ENCODE assay signal across 18 cellular contexts in the genomic region with DNA sequence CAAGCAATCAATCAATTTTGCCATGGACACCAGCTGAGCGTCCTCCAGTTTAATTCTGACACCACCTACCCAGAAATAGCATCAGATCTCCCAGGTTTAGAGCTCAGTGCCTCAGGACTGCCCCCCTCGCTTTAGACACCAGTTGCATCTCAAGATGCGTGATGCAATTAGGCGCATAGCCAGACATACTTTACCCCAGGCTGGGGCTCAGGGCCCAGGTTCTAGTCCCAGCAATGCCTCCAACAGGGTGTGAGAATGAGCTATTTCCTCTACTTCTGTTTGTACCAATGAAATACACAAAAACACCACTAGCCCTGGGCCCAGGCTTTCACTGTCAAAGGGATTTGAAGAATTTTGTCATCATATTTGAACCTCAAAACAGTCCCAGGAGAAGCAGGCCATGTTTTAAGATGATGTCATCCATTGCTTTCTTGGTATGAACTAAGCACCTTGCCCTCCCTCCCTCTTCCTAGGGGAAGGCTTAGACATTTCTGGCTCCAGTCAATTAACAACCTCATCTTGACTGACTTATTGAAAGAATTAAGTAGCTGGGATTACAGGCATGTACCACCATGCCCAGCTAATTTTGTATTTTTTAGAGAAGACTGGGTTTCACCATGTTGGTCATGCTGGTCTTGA.
DNase-seq lines count a peak whose midpoint lies in the region; ATAC-seq and TF ChIP-seq lines count a peak whose summit lies in the region.
"Had no signal": no experiment of that assay in that cellular context is flagged by ENCODE, and none has a peak within 500 bp of the region (broad histone marks: within the 10 kb centered on the region; RNA-seq: fewer than 3 reads in every experiment).

No MANE protein-coding gene starts in this region.

- ATAC-seq in left ventricle myocardium superior (peak; percentile 22), left cardiac atrium (no peak)
- ATAC-seq: CD8-positive, alpha-beta T cell had no signal

- WGBS in tibial nerve, 2 donors = 44 to 72% methylated on average over 4 of the region's 4 CpGs

- H3K9me3 Mint-ChIP-seq in endothelial cell (ENCODE audit: unreplicated experiment) = no peaks in the 10 kb centered on the region
- H3K9me3 Mint-ChIP-seq: CD8-positive, alpha-beta T cell; HFFc6 had no signal

- H3K4me3 ChIP-seq in osteoblast (ENCODE audit: insufficient read depth, low read length) = no peak overlapping the region
- no peak overlapping the region for H3K4me3 ChIP-seq in tibial nerve
- H3K4me3 ChIP-seq: BLaER1 treated with 17β-estradiol and CSF1 and Interleukin-3, amounts not matched to agents 10 nM and 100 nM had no signal

- no peak for TF ChIP-seq EP300 in tibial nerve (IDR thresholded peaks at IDR 0.05)

- DNase-seq in left ventricle myocardium superior = no peak
- DNase-seq in left cardiac atrium = no peak
- no peak for DNase-seq in caudate nucleus (lab: John Stamatoyannopoulos, UW)
- DNase-seq in osteoblast (ENCODE audit: insufficient read length, low spot score, missing footprints) = no peak
- DNase-seq in tibial nerve (ENCODE audit: low spot score in 2 of 2) = no peak
- DNase-seq in endothelial cell (ENCODE audit: low spot score) = no peak
- DNase-seq in NCI-H446 (lab: John Stamatoyannopoulos, UW) = no peak
- DNase-seq in T-helper 1 cell = no peak
- DNase-seq: CD8-positive, alpha-beta T cell; DMS79; HFFc6; MV-4-11; NCI-H1694 treated with DMSO at 0.1 percent for 48 hours; NCI-H510A treated with DMSO at 0.1 percent for 48 hours; NCI-H774; SHP77 had no signal

- H3K4me1 Mint-ChIP-seq in endothelial cell (ENCODE audit: unreplicated experiment) = no peaks in the 10 kb centered on the region

- TF ChIP-seq CTCF in osteoblast (IDR thresholded peaks at IDR 0.05; ENCODE audit: extremely low read depth, low read depth, low read length) (no peak), tibial nerve (IDR thresholded peaks at IDR 0.05) (no peak), endothelial cell (IDR thresholded peaks at IDR 0.05; ENCODE audit: unreplicated experiment) (no peak)

- H3K36me3 Mint-ChIP-seq in endothelial cell (ENCODE audit: low read depth, unreplicated experiment) = no peaks in the 10 kb centered on the region
- H3K36me3 Mint-ChIP-seq: CD8-positive, alpha-beta T cell had no signal

- H3K27ac ChIP-seq in caudate nucleus (ENCODE audit: low read depth, low read length) (peak overlapping the region; percentile 92), osteoblast (ENCODE audit: low read depth, low read length) (no peak overlapping the region), tibial nerve (peak overlapping the region; percentile 31 to 86 (median 77))
- H3K27ac ChIP-seq: BLaER1 treated with 17β-estradiol and CSF1 and Interleukin-3, amounts not matched to agents 10 nM and 100 nM; KMS-11 had no signal

- intact Hi-C loops in left ventricle myocardium superior (cut with micrococcal nuclease) (no loop called here), left cardiac atrium (cut with DNase I) (loop anchor here in 1 of 2 donors (10.0 kb wide), 1 partner anchor 58 kb away; no protein-coding TSS in a partner anchor)

- H3K27me3 ChIP-seq in osteoblast (ENCODE audit: insufficient read depth, low read length) (no peaks in the 10 kb centered on the region), tibial nerve (no peaks in the 10 kb centered on the region)
- H3K27me3 ChIP-seq: BLaER1 treated with 17β-estradiol and CSF1 and Interleukin-3, amounts not matched to agents 10 nM and 100 nM had no signal

- H4K20me1 ChIP-seq in osteoblast (ENCODE audit: insufficient read depth, low read length) = no peaks in the 10 kb centered on the region
- H4K20me1 ChIP-seq: BLaER1 treated with 17β-estradiol and CSF1 and Interleukin-3, amounts not matched to agents 10 nM and 100 nM had no signal

- no peak for TF ChIP-seq POLR2A in tibial nerve (IDR thresholded peaks at IDR 0.05)

- H3K4me1 ChIP-seq in osteoblast (ENCODE audit: insufficient read depth, low read length) (no peaks in the 10 kb centered on the region), tibial nerve (peaks cover 0 to 11% (median 3%) of the 10 kb centered on the region in 4 donors)

- H3K4me2 ChIP-seq in osteoblast (ENCODE audit: insufficient read depth, low read length) = no peak overlapping the region
- H3K4me2 ChIP-seq: BLaER1 treated with 17β-estradiol and CSF1 and Interleukin-3, amounts not matched to agents 10 nM and 100 nM; KMS-11 had no signal

- H3K9me3 ChIP-seq in osteoblast (ENCODE audit: low read depth, low read length) (no peaks in the 10 kb centered on the region), tibial nerve (no peaks in the 10 kb centered on the region)
- H3K9me3 ChIP-seq: BLaER1 treated with 17β-estradiol and CSF1 and Interleukin-3, amounts not matched to agents 10 nM and 100 nM had no signal

- H3K36me3 ChIP-seq in osteoblast (ENCODE audit: insufficient read depth, low read length) (no peaks in the 10 kb centered on the region), tibial nerve (no peaks in the 10 kb centered on the region)
- H3K36me3 ChIP-seq: BLaER1 treated with 17β-estradiol and CSF1 and Interleukin-3, amounts not matched to agents 10 nM and 100 nM had no signal

- peaks cover 5% of the 10 kb centered on the region for H3K27me3 Mint-ChIP-seq in endothelial cell (ENCODE audit: unreplicated experiment)

- no peaks in the 10 kb centered on the region for H3K79me2 ChIP-seq in osteoblast (ENCODE audit: insufficient read depth, low read length)

- peak overlapping the region; percentile 28 for H2AFZ ChIP-seq in osteoblast (ENCODE audit: low read length)

- H3K4me3 Mint-ChIP-seq in endothelial cell (ENCODE audit: unreplicated experiment) = no peak overlapping the region
- H3K4me3 Mint-ChIP-seq: CD8-positive, alpha-beta T cell; HFFc6 had no signal

- no peak overlapping the region for H3K27ac Mint-ChIP-seq in endothelial cell (ENCODE audit: unreplicated experiment)
- H3K27ac Mint-ChIP-seq: CD8-positive, alpha-beta T cell; HFFc6 had no signal
